9 cellular contexts compared by ENCODE assay signal in the genomic region with DNA sequence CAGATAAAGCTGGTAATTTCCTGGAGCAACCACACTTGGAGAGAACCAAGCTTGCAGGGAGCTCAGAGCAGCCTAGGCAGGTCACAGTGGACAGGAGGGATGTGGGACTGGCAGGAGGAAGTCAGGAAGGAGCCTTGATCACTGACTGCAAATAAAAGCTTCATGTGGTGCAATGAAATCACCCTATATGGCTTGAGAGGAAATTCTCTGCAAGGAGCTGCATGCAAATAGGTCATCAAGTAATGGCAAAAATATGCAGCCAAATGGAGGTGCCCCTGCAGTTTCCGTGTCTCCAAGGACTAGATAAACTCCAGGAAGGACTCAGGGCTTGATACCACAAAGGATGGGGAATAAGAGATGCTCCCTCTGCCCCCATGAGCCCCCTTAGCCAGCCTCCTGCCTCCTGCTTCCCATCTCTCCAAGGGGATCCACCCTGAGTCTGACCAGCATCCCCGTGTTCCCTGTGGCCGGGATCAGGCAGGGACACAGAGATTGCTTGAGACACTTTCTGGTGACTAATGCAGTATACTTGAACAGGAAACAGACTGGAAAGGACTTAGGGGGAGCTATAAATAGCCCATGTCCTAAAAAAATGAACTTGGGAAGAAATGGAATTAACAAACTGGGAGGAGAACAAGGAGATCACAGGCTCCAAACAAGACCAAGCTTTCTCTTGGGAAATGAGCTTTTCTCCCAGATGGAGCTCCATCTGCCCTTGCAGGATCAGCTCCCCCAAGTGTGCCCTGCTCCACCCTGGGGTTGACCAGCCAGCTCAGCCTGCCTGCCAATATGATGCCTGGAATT. TPM values are rescaled to one million over a fixed set of nuclear protein-coding genes. Genes with fewer than 3 reads are reported as not detected.
DNase-seq lines count a peak whose midpoint lies in the region; ATAC-seq and TF ChIP-seq lines count a peak whose summit lies in the region.
"Had no signal": no experiment of that assay in that cellular context is flagged by ENCODE, and none has a peak within 500 bp of the region (broad histone marks: within the 10 kb centered on the region; RNA-seq: fewer than 3 reads in every experiment).

No MANE protein-coding gene starts in this region.

- TF ChIP-seq CTCF in GM23338 (conservative IDR thresholded peaks at IDR 0.05; ENCODE audit: low read depth in 2 of 2) (no peak), RWPE2 (IDR thresholded peaks at IDR 0.05; ENCODE audit: poor library complexity, severe bottlenecking) (no peak)

- H4K20me1 ChIP-seq in GM23338 (replicated peaks; ENCODE audit: insufficient read depth), result no peaks in the 10 kb centered on the region

- no peak overlapping the region for H3K4me3 ChIP-seq in GM23338
- peak overlapping the region; percentile 4 for H3K4me3 ChIP-seq in RWPE2 (ENCODE audit: severe bottlenecking)
- H3K4me3 ChIP-seq in esophagus (ENCODE audit: low read depth in 1 of 2, low read length in 2 of 2), result no peak overlapping the region
- H3K4me3 ChIP-seq: SK-N-MC had no signal

- no peak overlapping the region for H3K4me2 ChIP-seq in GM23338

- no peaks in the 10 kb centered on the region for H3F3A ChIP-seq in GM23338 (replicated peaks; ENCODE audit: low read depth)

- no peak overlapping the region for H3K27ac Mint-ChIP-seq in GM23338

- H3K4me1 ChIP-seq in GM23338 (ENCODE audit: insufficient read depth), result no peaks in the 10 kb centered on the region
- H3K4me1 ChIP-seq in RWPE2 (ENCODE audit: insufficient read depth, poor library complexity, severe bottlenecking), result peaks cover 59% of the 10 kb centered on the region
- peaks cover 2 to 19% of the 10 kb centered on the region in 2 donors for H3K4me1 ChIP-seq in esophagus (ENCODE audit: control insufficient read depth in 2 of 2, insufficient read depth in 2 of 2, low read length in 1 of 2)

- H3K4me1 Mint-ChIP-seq in GM23338, result peaks cover 6% of the 10 kb centered on the region

- H3K36me3 Mint-ChIP-seq in GM23338 (ENCODE audit: low read depth), result no peaks in the 10 kb centered on the region

- DNase-seq in GM23338 (ENCODE audit: low spot score) (no peak), RWPE2 (ENCODE audit: low spot score) (no peak), non-pigmented ciliary epithelial cell (ENCODE audit: low read depth) (peak; percentile 96), epidermal melanocyte (ENCODE audit: insufficient read length, low spot score) (no peak)
- no peak for DNase-seq in central memory CD4-positive, alpha-beta T cell

- no peaks in the 10 kb centered on the region for H3K9me3 Mint-ChIP-seq in GM23338

- 27 to 29% methylated on average over 3 of the region's 3 CpGs for WGBS in esophagus, 2 donors

- no peak overlapping the region for H3K4me3 Mint-ChIP-seq in GM23338

- peaks cover 12% of the 10 kb centered on the region for H3K27me3 Mint-ChIP-seq in GM23338 (ENCODE audit: insufficient read depth, low read depth, poor library complexity)

- no peak overlapping the region for H3K27ac ChIP-seq in GM23338 (ENCODE audit: low read depth)
- H3K27ac ChIP-seq in RWPE2 (ENCODE audit: poor library complexity, severe bottlenecking), result peak overlapping the region; percentile 99
- peak overlapping the region; percentile 79 to 87 for H3K27ac ChIP-seq in esophagus (ENCODE audit: low read depth in 2 of 2, low read length in 1 of 2)
- H3K27ac ChIP-seq: SK-N-MC had no signal

- H3K27me3 ChIP-seq in GM23338 (ENCODE audit: insufficient read depth) (no peaks in the 10 kb centered on the region), RWPE2 (ENCODE audit: insufficient read depth, poor library complexity, severe bottlenecking) (no peaks in the 10 kb centered on the region), esophagus (ENCODE audit: control insufficient read depth in 1 of 2, insufficient read depth in 2 of 2, low read length in 2 of 2) (no peaks in the 10 kb centered on the region)

- H3K79me2 ChIP-seq in GM23338 (replicated peaks; ENCODE audit: insufficient read depth), result no peaks in the 10 kb centered on the region

- no peaks in the 10 kb centered on the region for H3K9me2 ChIP-seq in GM23338 (ENCODE audit: insufficient read depth)

- peak overlapping the region; percentile 38; the same call in 1 of the 2 replicates for H2AFZ ChIP-seq in GM23338

- H3K36me3 ChIP-seq in GM23338 (ENCODE audit: insufficient read depth) (no peaks in the 10 kb centered on the region), RWPE2 (ENCODE audit: low read depth) (no peaks in the 10 kb centered on the region), esophagus (ENCODE audit: control insufficient read depth in 2 of 2, insufficient read depth in 2 of 2, low read length in 1 of 2) (no peaks in the 10 kb centered on the region)

- H3K9me3 ChIP-seq in RWPE2 (ENCODE audit: severe bottlenecking), result peaks cover 4% of the 10 kb centered on the region
- no peaks in the 10 kb centered on the region for H3K9me3 ChIP-seq in esophagus (ENCODE audit: control insufficient read depth in 2 of 2, insufficient read depth in 1 of 2, low read depth in 1 of 2, low read length in 1 of 2)

- ATAC-seq in GM23338 (no peak), RWPE2 (ENCODE audit: low read depth) (peak; percentile 44), HG02884 (IDR thresholded peaks at IDR 0.05; ENCODE audit: unreplicated experiment) (no peak), GM18520 (IDR thresholded peaks at IDR 0.05; ENCODE audit: unreplicated experiment) (no peak)

TF ChIP-seq in GM23338, 12 proteins besides CTCF, POLR2A, EP300 and RAD21:
- no peak for TF ChIP-seq JUNB (IDR thresholded peaks at IDR 0.05; ENCODE audit: unreplicated experiment)
- no peak for TF ChIP-seq POLR2AphosphoS5 (IDR thresholded peaks at IDR 0.05; ENCODE audit: low read depth)
- TF ChIP-seq, protein P1, sequence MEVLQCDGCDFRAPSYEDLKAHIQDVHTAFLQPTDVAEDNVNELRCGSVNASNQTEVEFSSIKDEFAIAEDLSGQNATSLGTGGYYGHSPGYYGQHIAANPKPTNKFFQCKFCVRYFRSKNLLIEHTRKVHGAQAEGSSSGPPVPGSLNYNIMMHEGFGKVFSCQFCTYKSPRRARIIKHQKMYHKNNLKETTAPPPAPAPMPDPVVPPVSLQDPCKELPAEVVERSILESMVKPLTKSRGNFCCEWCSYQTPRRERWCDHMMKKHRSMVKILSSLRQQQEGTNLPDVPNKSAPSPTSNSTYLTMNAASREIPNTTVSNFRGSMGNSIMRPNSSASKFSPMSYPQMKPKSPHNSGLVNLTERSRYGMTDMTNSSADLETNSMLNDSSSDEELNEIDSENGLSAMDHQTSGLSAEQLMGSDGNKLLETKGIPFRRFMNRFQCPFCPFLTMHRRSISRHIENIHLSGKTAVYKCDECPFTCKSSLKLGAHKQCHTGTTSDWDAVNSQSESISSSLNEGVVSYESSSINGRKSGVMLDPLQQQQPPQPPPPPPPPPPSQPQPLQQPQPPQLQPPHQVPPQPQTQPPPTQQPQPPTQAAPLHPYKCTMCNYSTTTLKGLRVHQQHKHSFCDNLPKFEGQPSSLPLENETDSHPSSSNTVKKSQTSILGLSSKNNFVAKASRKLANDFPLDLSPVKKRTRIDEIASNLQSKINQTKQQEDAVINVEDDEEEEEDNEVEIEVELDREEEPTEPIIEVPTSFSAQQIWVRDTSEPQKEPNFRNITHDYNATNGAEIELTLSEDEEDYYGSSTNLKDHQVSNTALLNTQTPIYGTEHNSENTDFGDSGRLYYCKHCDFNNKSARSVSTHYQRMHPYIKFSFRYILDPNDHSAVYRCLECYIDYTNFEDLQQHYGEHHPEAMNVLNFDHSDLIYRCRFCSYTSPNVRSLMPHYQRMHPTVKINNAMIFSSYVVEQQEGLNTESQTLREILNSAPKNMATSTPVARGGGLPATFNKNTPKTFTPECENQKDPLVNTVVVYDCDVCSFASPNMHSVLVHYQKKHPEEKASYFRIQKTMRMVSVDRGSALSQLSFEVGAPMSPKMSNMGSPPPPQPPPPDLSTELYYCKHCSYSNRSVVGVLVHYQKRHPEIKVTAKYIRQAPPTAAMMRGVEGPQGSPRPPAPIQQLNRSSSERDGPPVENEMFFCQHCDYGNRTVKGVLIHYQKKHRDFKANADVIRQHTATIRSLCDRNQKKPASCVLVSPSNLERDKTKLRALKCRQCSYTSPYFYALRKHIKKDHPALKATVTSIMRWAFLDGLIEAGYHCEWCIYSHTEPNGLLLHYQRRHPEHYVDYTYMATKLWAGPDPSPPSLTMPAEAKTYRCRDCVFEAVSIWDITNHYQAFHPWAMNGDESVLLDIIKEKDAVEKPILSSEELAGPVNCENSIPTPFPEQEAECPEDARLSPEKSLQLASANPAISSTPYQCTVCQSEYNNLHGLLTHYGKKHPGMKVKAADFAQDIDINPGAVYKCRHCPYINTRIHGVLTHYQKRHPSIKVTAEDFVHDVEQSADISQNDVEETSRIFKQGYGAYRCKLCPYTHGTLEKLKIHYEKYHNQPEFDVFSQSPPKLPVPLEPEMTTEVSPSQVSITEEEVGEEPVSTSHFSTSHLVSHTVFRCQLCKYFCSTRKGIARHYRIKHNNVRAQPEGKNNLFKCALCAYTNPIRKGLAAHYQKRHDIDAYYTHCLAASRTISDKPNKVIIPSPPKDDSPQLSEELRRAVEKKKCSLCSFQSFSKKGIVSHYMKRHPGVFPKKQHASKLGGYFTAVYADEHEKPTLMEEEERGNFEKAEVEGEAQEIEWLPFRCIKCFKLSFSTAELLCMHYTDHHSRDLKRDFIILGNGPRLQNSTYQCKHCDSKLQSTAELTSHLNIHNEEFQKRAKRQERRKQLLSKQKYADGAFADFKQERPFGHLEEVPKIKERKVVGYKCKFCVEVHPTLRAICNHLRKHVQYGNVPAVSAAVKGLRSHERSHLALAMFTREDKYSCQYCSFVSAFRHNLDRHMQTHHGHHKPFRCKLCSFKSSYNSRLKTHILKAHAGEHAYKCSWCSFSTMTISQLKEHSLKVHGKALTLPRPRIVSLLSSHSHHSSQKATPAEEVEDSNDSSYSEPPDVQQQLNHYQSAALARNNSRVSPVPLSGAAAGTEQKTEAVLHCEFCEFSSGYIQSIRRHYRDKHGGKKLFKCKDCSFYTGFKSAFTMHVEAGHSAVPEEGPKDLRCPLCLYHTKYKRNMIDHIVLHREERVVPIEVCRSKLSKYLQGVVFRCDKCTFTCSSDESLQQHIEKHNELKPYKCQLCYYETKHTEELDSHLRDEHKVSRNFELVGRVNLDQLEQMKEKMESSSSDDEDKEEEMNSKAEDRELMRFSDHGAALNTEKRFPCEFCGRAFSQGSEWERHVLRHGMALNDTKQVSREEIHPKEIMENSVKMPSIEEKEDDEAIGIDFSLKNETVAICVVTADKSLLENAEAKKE (CRISPR knock-in tag; IDR thresholded peaks at IDR 0.05), result no peak
- TF ChIP-seq EZH2phosphoT487 (IDR thresholded peaks at IDR 0.05; ENCODE audit: unreplicated experiment), result no peak
- TF ChIP-seq CREB1 (CRISPR knock-in tag; IDR thresholded peaks at IDR 0.05; ENCODE audit: low read depth), result no peak
- TF ChIP-seq EZH2 (IDR thresholded peaks at IDR 0.05; ENCODE audit: low read depth, unreplicated experiment), result no peak

RNA-seq across cellular contexts. Expression of a gene that starts 23.9 kb away (rescaled TPM):
- total RNA-seq in GM23338 (2014; rRNA removed; shearing (Covaris generic)), result 1.4 and 1.7 TPM in 2 replicates
- polyA plus RNA-seq in GM23338 (2016; fragmentation: Nextera tagmentation; extraction: Ambion mirVana) (0.66 and 1.5 TPM in 2 replicates), esophagus (1 to 10 TPM; 4.5 to 6.2 TPM)
